Comparison of ENCODE assay signal across 1 cellular context in the genomic region with DNA sequence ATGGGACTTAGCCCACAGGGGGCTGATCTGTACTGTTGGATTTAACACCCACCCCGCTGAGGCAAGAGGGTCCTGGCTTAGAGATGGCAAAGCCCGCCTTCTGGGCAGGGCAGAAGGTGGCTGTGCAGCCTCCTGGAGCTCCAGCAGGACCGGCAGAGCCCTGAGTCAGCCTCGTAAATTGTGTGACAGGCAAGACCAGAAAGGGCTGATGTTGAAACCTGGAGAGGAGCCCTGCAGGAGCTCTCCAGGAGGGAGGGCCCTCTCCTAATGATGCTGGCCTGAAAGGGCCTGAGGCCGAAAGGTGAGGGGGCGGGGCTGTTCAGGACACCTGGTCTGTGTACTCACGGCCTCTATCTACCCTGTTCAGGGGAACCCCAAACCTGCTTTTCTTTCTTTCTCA.
TF ChIP-seq lines count a peak whose summit lies in the region.

No MANE protein-coding gene starts in this region.

TF ChIP-seq in A549, 52 proteins besides CTCF, POLR2A, EP300 and RAD21:
- TF ChIP-seq FOSL2 (IDR thresholded peaks at IDR 0.05) (no peak), FOSL2 (CRISPR knock-in tag; IDR thresholded peaks at IDR 0.05) (peak; percentile 27; the same call in 1 of the 2 replicates), MAFK (IDR thresholded peaks at IDR 0.05; ENCODE audit: partially characterized antibody) (peak; percentile 2), SMC3 (IDR thresholded peaks at IDR 0.05) (0 out of 3 replicates have a peak, but pooled peaks have one; percentile 8)
- TF ChIP-seq, protein P1, sequence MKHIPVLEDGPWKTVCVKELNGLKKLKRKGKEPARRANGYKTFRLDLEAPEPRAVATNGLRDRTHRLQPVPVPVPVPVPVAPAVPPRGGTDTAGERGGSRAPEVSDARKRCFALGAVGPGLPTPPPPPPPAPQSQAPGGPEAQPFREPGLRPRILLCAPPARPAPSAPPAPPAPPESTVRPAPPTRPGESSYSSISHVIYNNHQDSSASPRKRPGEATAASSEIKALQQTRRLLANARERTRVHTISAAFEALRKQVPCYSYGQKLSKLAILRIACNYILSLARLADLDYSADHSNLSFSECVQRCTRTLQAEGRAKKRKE (CRISPR knock-in tag; IDR thresholded peaks at IDR 0.05; ENCODE audit: low read depth), result no peak
